9 cellular contexts compared by ENCODE assay signal in the genomic region with DNA sequence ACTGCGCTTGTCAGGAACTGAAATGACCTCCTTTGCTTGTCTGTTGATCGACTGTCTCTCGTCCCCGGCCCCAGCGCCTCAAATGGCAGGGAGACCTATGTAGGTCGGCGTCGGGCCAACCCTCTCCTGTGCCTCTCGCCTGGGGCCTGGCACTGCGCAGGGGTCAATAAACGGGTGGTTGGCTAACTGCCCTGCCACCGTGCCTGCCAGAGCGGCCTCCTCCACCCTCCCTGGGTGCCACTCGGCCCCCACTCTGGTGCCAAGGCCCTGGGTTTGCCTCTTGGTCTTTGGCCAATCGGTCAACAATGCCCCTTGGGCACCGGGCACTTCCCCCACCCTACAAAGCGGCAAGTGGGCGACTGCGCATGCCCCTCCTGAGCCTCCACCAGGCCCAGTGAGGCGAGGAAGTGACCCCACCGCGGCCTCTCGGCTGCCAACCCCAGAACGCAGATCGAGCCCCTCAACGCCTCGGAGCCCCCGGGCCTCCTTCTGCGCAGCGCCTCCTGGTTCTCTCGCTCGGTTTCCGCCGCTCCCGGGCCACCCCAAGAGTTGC. TPM values are rescaled to one million over a fixed set of nuclear protein-coding genes. Genes with fewer than 3 reads are reported as not detected.
A peak's percentile ranks its signal among the peaks of the same experiment; 100 is the strongest.
DNase-seq lines count a peak whose midpoint lies in the region; ATAC-seq, FAIRE-seq and TF ChIP-seq lines count a peak whose summit lies in the region.
"Had no signal": no experiment of that assay in that cellular context is flagged by ENCODE, and none has a peak within 500 bp of the region (broad histone marks: within the 10 kb centered on the region; RNA-seq: fewer than 3 reads in every experiment).

No MANE protein-coding gene starts in this region.

- peaks cover 16% of the 10 kb centered on the region for H3K36me3 Mint-ChIP-seq in T-cell
- H3K36me3 Mint-ChIP-seq in brain: peaks cover 29% of the 10 kb centered on the region

- DNase-seq in Daoy (ENCODE audit: low read depth) (peak; percentile 65), HTR-8/SVneo (ENCODE audit: insufficient read length, low spot score) (peak; percentile 87), T-cell (peak in 7 of 34 experiments; percentile 19 to 42 (median 27)), sigmoid colon (peak; percentile 90), amniotic stem cell (lab: John Stamatoyannopoulos, UW) (no peak)

- H3K27ac Mint-ChIP-seq in T-cell (peak overlapping the region; percentile 80 to 86), brain (peak overlapping the region; percentile 74 to 97 (median 92))

- TF ChIP-seq CTCF in brain (conservative IDR thresholded peaks at IDR 0.05) (no peak), sigmoid colon (IDR thresholded peaks at IDR 0.05) (no peak)

- peak; percentile 78 for FAIRE-seq in HTR-8/SVneo (lab: Jason Lieb, UNC)
- FAIRE-seq: islet of Langerhans had no signal

- H3K9me3 ChIP-seq in iPS-18c (ENCODE audit: control insufficient read depth, insufficient read depth, low read length): no peaks in the 10 kb centered on the region
- H3K9me3 ChIP-seq in sigmoid colon: no peaks in the 10 kb centered on the region

- H3K4me3 Mint-ChIP-seq in T-cell: peak overlapping the region; percentile 83 to 91 (median 85)
- peak overlapping the region; percentile 86 to 92 (median 90) for H3K4me3 Mint-ChIP-seq in brain

- 0 to 1% methylated on average over 35 of the region's 35 CpGs for WGBS in sigmoid colon, 2 donors

- POLR2A ChIA-PET in T-cell (lab: Charles Lee): no interaction called here

- H3K9me3 Mint-ChIP-seq in T-cell: no peaks in the 10 kb centered on the region
- H3K9me3 Mint-ChIP-seq in brain: peaks cover 0 to 1% (median 0%) of the 10 kb centered on the region in 5 experiments

- CTCF ChIA-PET in T-cell (lab: Charles Lee): no interaction called here

- peaks cover 8 to 30% (median 13%) of the 10 kb centered on the region in 4 donors for H3K36me3 ChIP-seq in sigmoid colon

- H3K27ac ChIP-seq in sigmoid colon: peak overlapping the region; percentile 94 to 99 (median 98)

- H3K27me3 Mint-ChIP-seq in T-cell (no peaks in the 10 kb centered on the region), brain (no peaks in the 10 kb centered on the region)

- H3K4me1 Mint-ChIP-seq in T-cell (peaks cover 37 to 44% (median 41%) of the 10 kb centered on the region in 3 donors), brain (peaks cover 21% of the 10 kb centered on the region)

- H3K4me3 ChIP-seq in iPS-18c (ENCODE audit: insufficient read depth, low read depth, low read length) (peak overlapping the region; percentile 93), sigmoid colon (peak overlapping the region; percentile 84 to 94 (median 89))

- intact Hi-C loops in sigmoid colon (cut with DNase I): loop anchor here (1.0 to 5.0 kb wide), 4 partner anchors 23 to 153 kb away; a partner anchor contains a TSS

- peak; percentile 25 for ATAC-seq in GM21381 (IDR thresholded peaks at IDR 0.05; ENCODE audit: unreplicated experiment)
- ATAC-seq in T-cell (replicated peaks in 1 of 4): peak; percentile 26 to 29 (median 27)

- no peaks in the 10 kb centered on the region for H3K27me3 ChIP-seq in sigmoid colon

- TF ChIP-seq EP300 in sigmoid colon (IDR thresholded peaks at IDR 0.05): no peak

- no peak for TF ChIP-seq POLR2A in sigmoid colon (IDR thresholded peaks at IDR 0.05)

- H3K4me1 ChIP-seq in sigmoid colon: peaks cover 0 to 60% (median 50%) of the 10 kb centered on the region in 4 donors

RNA-seq across cellular contexts. Expression of a gene that starts 1.1 kb away (rescaled TPM):
- total RNA-seq in Daoy (2014; rRNA removed; shearing (Covaris generic)): 92.3 and 99.8 TPM in 2 replicates
- total RNA-seq in T-cell (10 to 100 TPM; 18.4 to 64.2 (median 56.0) TPM), sigmoid colon (10 to 100 TPM; 45.4 to 67.8 (median 53.1) TPM)
- polyA plus RNA-seq in brain (ENCODE audit: insufficient read depth, low read depth, low replicate concordance) (71.4 TPM), sigmoid colon (10 to 100 TPM; 43.2 to 62.4 (median 50.5) TPM)

RNA-seq across cellular contexts. Expression of a gene that starts 15.2 kb away (rescaled TPM):
- total RNA-seq in Daoy (2014; rRNA removed; shearing (Covaris generic)): 0.24 and 2.2 TPM in 2 replicates
- total RNA-seq in T-cell (10 to 100 TPM in 1 of 5 donors, 1 to 10 TPM in 4; 1.9 to 25.0 (median 6.5) TPM), sigmoid colon (not detected)
- polyA plus RNA-seq in brain (ENCODE audit: insufficient read depth, low read depth, low replicate concordance) (19.0 TPM), sigmoid colon (under 1 TPM in 1 of 3 donors, not detected in 2; 0.07 TPM)

RNA-seq across cellular contexts. Expression of a gene that starts 41.7 kb away (rescaled TPM):
- 18.1 and 51.4 TPM in 2 replicates for total RNA-seq in Daoy (2014; rRNA removed; shearing (Covaris generic))
- 10 to 100 TPM; 55.7 to 63.0 (median 60.9) TPM for total RNA-seq in T-cell
- 55.7 TPM for polyA plus RNA-seq in brain (ENCODE audit: insufficient read depth, low read depth, low replicate concordance)
- 10 to 100 TPM; 11.4 to 25.5 (median 16.7) TPM for total RNA-seq in sigmoid colon
- 10 to 100 TPM; 70.3 to 82.5 (median 77.5) TPM for polyA plus RNA-seq in sigmoid colon
